In the genomic region with DNA sequence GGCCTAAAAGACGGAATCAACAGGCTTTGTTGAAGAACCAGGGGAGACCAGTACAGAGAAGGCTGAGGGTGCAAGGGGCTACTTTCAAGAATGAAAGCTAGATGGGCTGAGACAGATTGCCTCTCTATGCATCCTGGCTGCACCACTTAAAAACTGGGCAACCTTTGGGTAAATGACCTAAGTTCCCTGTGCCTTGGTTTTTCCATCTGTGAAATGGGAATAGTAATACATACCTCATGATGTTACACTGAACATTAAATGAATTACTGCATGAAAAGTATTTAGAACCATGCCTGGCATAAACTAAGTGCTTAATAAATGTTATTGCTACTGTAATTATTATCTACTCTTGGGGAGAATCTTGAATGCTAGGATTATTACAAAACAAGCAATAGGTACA, we compare ENCODE assay signal across 8 cellular contexts.
"Had no signal": no experiment of that assay in that cellular context is flagged by ENCODE, and none has a peak within 500 bp of the region (broad histone marks: within the 10 kb centered on the region; RNA-seq: fewer than 3 reads in every experiment).

No MANE protein-coding gene starts in this region.

- H3K4me1 ChIP-seq: HAP-1 had no signal

- ATAC-seq: HCT116 had no signal

- DNase-seq: GM23248, GOT3, H7, KG1 had no signal

- H3K4me3 ChIP-seq: GM23248, HAP-1 had no signal

- H3K27me3 Mint-ChIP-seq: IgD-negative memory B cell had no signal

- H3K36me3 ChIP-seq: HAP-1 had no signal

- H3K9me3 ChIP-seq: HAP-1 had no signal

- H2AFZ ChIP-seq: GM23248 had no signal

- H3K9ac ChIP-seq: GM23248 had no signal

- H3K4me3 Mint-ChIP-seq: IgD-negative memory B cell had no signal

- H3K9me3 Mint-ChIP-seq: IgD-negative memory B cell had no signal

- FAIRE-seq: HTR-8/SVneo had no signal

- H3K27ac ChIP-seq: GM23248 had no signal
